Comparison of ENCODE assay signal across 1 cellular context in the genomic region with DNA sequence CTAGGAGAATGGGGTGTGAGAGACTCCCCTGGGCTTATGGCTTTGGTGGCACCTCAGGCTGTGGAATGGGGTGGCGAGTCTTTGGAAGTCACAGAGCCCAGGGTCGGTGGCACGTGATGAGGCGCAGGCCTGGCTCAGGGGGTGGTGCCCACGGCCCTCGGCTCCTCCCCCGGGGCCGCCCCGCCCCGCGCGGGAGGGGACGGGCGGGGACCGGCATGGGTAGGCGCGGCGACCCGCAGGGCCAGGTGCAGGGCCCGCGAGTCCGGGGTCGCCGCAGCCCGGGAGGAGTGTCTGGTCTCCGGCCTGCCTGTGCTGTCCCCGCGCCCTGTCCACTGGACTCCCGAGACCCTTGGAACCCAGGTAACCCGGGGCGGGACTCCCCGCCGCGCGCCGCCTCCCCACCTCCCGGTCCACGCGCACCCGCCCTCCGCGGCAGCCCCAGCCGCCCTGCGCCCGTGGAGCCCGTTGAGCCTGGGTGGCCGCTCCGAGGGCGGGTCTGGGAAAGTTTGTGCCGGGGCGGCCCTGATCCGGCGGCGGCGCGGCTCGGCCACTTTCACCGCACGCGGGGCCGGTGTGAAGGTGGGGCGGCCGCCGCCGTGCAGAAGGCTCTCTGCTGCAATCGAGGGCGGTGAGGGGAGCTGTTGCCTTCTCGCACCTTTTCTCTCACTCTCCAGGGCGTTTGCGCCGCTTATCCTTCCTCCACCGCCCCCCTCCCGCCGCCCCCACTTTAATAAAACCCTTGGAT.
TF ChIP-seq lines count a peak whose summit lies in the region.

A gene with protein sequence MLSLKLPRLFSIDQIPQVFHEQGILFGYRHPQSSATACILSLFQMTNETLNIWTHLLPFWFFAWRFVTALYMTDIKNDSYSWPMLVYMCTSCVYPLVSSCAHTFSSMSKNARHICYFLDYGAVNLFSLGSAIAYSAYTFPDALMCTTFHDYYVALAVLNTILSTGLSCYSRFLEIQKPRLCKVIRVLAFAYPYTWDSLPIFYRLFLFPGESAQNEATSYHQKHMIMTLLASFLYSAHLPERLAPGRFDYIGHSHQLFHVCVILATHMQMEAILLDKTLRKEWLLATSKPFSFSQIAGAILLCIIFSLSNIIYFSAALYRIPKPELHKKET (plus strand): TSS at position 216 of the 745 bp plus-strand sequence. CDS start 61,169 bp downstream, outside the sequence.

TF ChIP-seq in SK-N-SH treated with all-trans-retinoic acid at 6 μM for 48 hours, 23 proteins besides CTCF, POLR2A, EP300 and RAD21 (continued from another document):
- TF ChIP-seq, protein P1, sequence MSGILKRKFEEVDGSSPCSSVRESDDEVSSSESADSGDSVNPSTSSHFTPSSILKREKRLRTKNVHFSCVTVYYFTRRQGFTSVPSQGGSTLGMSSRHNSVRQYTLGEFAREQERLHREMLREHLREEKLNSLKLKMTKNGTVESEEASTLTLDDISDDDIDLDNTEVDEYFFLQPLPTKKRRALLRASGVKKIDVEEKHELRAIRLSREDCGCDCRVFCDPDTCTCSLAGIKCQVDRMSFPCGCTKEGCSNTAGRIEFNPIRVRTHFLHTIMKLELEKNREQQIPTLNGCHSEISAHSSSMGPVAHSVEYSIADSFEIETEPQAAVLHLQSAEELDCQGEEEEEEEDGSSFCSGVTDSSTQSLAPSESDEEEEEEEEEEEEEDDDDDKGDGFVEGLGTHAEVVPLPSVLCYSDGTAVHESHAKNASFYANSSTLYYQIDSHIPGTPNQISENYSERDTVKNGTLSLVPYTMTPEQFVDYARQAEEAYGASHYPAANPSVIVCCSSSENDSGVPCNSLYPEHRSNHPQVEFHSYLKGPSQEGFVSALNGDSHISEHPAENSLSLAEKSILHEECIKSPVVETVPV (CRISPR knock-in tag; IDR thresholded peaks at IDR 0.05) = no peak
- no peak for TF ChIP-seq SNAI2 (CRISPR knock-in tag; IDR thresholded peaks at IDR 0.05)
- TF ChIP-seq PPARA (CRISPR knock-in tag; IDR thresholded peaks at IDR 0.05; ENCODE audit: borderline replicate concordance) = no peak
- no peak for TF ChIP-seq ZNF565 (CRISPR knock-in tag; conservative IDR thresholded peaks at IDR 0.05; ENCODE audit: low read depth)
- TF ChIP-seq, protein P2, sequence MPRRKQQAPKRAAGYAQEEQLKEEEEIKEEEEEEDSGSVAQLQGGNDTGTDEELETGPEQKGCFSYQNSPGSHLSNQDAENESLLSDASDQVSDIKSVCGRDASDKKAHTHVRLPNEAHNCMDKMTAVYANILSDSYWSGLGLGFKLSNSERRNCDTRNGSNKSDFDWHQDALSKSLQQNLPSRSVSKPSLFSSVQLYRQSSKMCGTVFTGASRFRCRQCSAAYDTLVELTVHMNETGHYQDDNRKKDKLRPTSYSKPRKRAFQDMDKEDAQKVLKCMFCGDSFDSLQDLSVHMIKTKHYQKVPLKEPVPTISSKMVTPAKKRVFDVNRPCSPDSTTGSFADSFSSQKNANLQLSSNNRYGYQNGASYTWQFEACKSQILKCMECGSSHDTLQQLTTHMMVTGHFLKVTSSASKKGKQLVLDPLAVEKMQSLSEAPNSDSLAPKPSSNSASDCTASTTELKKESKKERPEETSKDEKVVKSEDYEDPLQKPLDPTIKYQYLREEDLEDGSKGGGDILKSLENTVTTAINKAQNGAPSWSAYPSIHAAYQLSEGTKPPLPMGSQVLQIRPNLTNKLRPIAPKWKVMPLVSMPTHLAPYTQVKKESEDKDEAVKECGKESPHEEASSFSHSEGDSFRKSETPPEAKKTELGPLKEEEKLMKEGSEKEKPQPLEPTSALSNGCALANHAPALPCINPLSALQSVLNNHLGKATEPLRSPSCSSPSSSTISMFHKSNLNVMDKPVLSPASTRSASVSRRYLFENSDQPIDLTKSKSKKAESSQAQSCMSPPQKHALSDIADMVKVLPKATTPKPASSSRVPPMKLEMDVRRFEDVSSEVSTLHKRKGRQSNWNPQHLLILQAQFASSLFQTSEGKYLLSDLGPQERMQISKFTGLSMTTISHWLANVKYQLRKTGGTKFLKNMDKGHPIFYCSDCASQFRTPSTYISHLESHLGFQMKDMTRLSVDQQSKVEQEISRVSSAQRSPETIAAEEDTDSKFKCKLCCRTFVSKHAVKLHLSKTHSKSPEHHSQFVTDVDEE (CRISPR knock-in tag; IDR thresholded peaks at IDR 0.05) = no peak
- TF ChIP-seq, protein P3, sequence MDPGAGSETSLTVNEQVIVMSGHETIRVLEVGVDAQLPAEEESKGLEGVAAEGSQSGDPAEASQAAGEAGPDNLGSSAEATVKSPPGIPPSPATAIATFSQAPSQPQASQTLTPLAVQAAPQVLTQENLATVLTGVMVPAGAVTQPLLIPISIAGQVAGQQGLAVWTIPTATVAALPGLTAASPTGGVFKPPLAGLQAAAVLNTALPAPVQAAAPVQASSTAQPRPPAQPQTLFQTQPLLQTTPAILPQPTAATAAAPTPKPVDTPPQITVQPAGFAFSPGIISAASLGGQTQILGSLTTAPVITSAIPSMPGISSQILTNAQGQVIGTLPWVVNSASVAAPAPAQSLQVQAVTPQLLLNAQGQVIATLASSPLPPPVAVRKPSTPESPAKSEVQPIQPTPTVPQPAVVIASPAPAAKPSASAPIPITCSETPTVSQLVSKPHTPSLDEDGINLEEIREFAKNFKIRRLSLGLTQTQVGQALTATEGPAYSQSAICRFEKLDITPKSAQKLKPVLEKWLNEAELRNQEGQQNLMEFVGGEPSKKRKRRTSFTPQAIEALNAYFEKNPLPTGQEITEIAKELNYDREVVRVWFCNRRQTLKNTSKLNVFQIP (CRISPR knock-in tag; IDR thresholded peaks at IDR 0.05; ENCODE audit: borderline replicate concordance, low read depth) = no peak
- no peak for TF ChIP-seq ZNF8 (CRISPR knock-in tag; IDR thresholded peaks at IDR 0.05)
- TF ChIP-seq, protein P4, sequence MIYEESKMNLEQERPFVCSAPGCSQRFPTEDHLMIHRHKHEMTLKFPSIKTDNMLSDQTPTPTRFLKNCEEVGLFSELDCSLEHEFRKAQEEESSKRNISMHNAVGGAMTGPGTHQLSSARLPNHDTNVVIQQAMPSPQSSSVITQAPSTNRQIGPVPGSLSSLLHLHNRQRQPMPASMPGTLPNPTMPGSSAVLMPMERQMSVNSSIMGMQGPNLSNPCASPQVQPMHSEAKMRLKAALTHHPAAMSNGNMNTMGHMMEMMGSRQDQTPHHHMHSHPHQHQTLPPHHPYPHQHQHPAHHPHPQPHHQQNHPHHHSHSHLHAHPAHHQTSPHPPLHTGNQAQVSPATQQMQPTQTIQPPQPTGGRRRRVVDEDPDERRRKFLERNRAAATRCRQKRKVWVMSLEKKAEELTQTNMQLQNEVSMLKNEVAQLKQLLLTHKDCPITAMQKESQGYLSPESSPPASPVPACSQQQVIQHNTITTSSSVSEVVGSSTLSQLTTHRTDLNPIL (CRISPR knock-in tag; IDR thresholded peaks at IDR 0.05; ENCODE audit: low read depth) = no peak
